In the genomic region with DNA sequence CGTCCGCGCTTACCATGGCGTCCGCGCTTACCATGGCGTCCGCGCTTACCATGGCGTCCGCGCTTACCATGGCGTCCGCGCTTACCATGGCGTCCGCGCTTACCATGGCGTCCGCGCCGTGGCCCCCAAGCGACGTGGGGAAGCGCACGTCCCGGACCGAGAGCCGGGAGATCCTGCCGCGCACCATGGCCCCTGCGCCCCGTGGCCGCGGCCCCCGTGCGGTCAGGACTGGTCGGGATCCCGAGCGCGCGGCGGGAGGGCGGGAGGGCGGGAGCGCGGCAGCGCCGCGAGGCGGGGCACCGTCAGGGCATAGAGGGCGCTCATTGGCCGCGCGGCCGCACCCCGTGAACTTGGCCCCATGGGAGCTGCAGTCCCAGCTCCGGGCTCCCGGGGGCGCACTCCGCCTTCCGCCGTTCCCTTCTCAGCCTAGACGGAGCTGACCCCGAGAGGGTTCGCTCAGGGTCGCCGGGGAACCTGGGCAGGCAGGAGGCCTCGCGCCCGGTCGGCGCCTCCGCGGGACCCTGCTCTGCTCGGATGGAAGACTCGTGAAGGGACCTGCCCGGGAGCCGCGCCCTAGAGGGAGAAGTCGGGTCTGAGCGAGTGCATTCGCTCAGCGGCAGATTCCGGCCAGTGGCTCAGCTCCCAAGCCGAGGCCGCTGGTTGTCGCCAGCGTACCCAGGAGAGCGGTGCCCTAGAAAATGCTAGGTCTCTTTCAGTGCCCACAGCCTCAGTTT, we compare ENCODE assay signal across 8 cellular contexts. TPM values are rescaled to one million over a fixed set of nuclear protein-coding genes. Genes with fewer than 3 reads are reported as not detected.
DNase-seq lines count a peak whose midpoint lies in the region; ATAC-seq and TF ChIP-seq lines count a peak whose summit lies in the region.

A gene with protein sequence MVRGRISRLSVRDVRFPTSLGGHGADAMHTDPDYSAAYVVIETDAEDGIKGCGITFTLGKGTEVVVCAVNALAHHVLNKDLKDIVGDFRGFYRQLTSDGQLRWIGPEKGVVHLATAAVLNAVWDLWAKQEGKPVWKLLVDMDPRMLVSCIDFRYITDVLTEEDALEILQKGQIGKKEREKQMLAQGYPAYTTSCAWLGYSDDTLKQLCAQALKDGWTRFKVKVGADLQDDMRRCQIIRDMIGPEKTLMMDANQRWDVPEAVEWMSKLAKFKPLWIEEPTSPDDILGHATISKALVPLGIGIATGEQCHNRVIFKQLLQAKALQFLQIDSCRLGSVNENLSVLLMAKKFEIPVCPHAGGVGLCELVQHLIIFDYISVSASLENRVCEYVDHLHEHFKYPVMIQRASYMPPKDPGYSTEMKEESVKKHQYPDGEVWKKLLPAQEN (minus strand): TSS at position 230 of the 734 bp plus-strand sequence. CDS start 43 bp downstream, at position 187.

- no peaks in the 10 kb centered on the region for H3K4me1 ChIP-seq in HUES6 (ENCODE audit: control insufficient read depth, insufficient read depth, low read length)
- peaks cover 0 to 7% of the 10 kb centered on the region in 2 experiments; a peak in 1 of 4 replicates for H3K4me1 ChIP-seq in SK-N-SH (ENCODE audit: control insufficient read depth in 1 of 2, insufficient read depth in 2 of 2, low read depth in 1 of 2, low read length in 1 of 2)
- peaks cover 6% of the 10 kb centered on the region for H3K4me1 ChIP-seq in testis

- no peaks in the 10 kb centered on the region for H3K27me3 ChIP-seq in HUES6 (ENCODE audit: control insufficient read depth, insufficient read depth, low read length)
- H3K27me3 ChIP-seq in SK-N-SH (ENCODE audit: insufficient read depth): no peaks in the 10 kb centered on the region
- no peaks in the 10 kb centered on the region for H3K27me3 ChIP-seq in testis

- peak within 1 kb of the TSS; percentile 91 for H3K4me2 ChIP-seq in SK-N-SH

- H3K9me2 ChIP-seq in SK-N-SH: no peaks in the 10 kb centered on the region

- no peak for TF ChIP-seq POLR2A in testis (IDR thresholded peaks at IDR 0.05)

- peaks cover 16% of the 10 kb centered on the region; the same call in 1 of the 2 replicates for H3K79me2 ChIP-seq in SK-N-SH (ENCODE audit: insufficient read depth)

- CTCF ChIA-PET in SK-N-SH (lab: Yijun Ruan, JAX): interaction anchor here (0.6 to 2.1 kb wide), 14 partner anchors 9 to 127 kb away, joined by 3 to 10 read pairs (median 4); no protein-coding TSS in a partner anchor

- peak; percentile 62 for DNase-seq in DMS153 (lab: John Stamatoyannopoulos, UW)
- DNase-seq in SK-N-SH: peak; percentile 92
- peak; percentile 84 for DNase-seq in activated naive CD4-positive, alpha-beta T cell treated with anti-CD3 and anti-CD28 coated beads, Interleukin-2, amount 50 U/mL, for 16 hours
- DNase-seq in glomerular endothelial cell (ENCODE audit: extremely low read depth, low read depth, low spot score): no peak
- DNase-seq in omental fat pad (ENCODE audit: low spot score): peak; percentile 34
- DNase-seq in testis: peak; percentile 93

- H2AFZ ChIP-seq in SK-N-SH (ENCODE audit: low read depth): peak within 1 kb of the TSS; percentile 87

- intact Hi-C loops in testis (cut with DNase I; ENCODE audit: low total_unique reads): no loop called here

- ATAC-seq in GM21390 (IDR thresholded peaks at IDR 0.05; ENCODE audit: unreplicated experiment) (peak; percentile 88), omental fat pad (ENCODE audit: low FRiP score) (peak; percentile 92)

- H3K36me3 ChIP-seq in HUES6 (ENCODE audit: control insufficient read depth, insufficient read depth, low read length) (peaks cover 9% of the 10 kb centered on the region), SK-N-SH (replicated peaks in 1 of 2; ENCODE audit: control insufficient read depth in 1 of 2, insufficient read depth in 2 of 2, low read length in 1 of 2) (no peaks in the 10 kb centered on the region), testis (ENCODE audit: low read depth, missing control alignments) (no peaks in the 10 kb centered on the region)

- no CpG with 5 or more reads among the region's 91 CpGs for WGBS in SK-N-SH (ENCODE audit: low lambda C conversion rate)
- 1 to 8% methylated on average over 16 to 71 of the region's 91 CpGs for WGBS in testis, 2 donors

- peak within 1 kb of the TSS; percentile 90 for H3K9ac ChIP-seq in HUES6 (ENCODE audit: low read length)
- H3K9ac ChIP-seq in SK-N-SH: peak within 1 kb of the TSS; percentile 70

- no peak; the same call in 1 of the 2 replicates for TF ChIP-seq RAD21 in SK-N-SH (IDR thresholded peaks at IDR 0.05; ENCODE audit: low read length)

- TF ChIP-seq EP300 in SK-N-SH (IDR thresholded peaks at IDR 0.05; ENCODE audit: borderline replicate concordance in 1 of 2, low read depth in 1 of 2, low read length in 1 of 2): no peak

- peaks cover 27% of the 10 kb centered on the region for H3F3A ChIP-seq in SK-N-SH (replicated peaks; ENCODE audit: insufficient read depth)

- no peaks in the 10 kb centered on the region for H4K20me1 ChIP-seq in SK-N-SH (ENCODE audit: insufficient read depth)

- H3K27ac ChIP-seq in HUES6 (ENCODE audit: low read depth, low read length) (peak within 1 kb of the TSS; percentile 72), SK-N-SH (ENCODE audit: low read depth in 2 of 2, low read length in 1 of 2) (peak within 1 kb of the TSS in 1 of 2 experiments; percentile 47; a peak in 1 of 4 replicates), testis (peak within 1 kb of the TSS; percentile 82 to 87)

- TF ChIP-seq CTCF in SK-N-SH (IDR thresholded peaks at IDR 0.05) (peak; percentile 55), omental fat pad (IDR thresholded peaks at IDR 0.05) (no peak), testis (IDR thresholded peaks at IDR 0.05) (peak; percentile 71 to 92 (median 88))

- H3K4me3 ChIP-seq in HUES6 (ENCODE audit: low read depth, low read length) (peak within 1 kb of the TSS; percentile 74), SK-N-SH (ENCODE audit: low read depth in 2 of 2, low read length in 1 of 2) (peak within 1 kb of the TSS; percentile 67 to 68), testis (peak within 1 kb of the TSS; percentile 65 to 83)

- POLR2A ChIA-PET in SK-N-SH (lab: Yijun Ruan, JAX): no interaction called here

- H3K9me3 ChIP-seq in HUES6 (ENCODE audit: control insufficient read depth, insufficient read depth, low read depth, low read length) (no peaks in the 10 kb centered on the region), SK-N-SH (no peaks in the 10 kb centered on the region), testis (no peaks in the 10 kb centered on the region)

TF ChIP-seq in SK-N-SH, 30 proteins besides CTCF, POLR2A, EP300 and RAD21:
- TF ChIP-seq TAF1 (IDR thresholded peaks at IDR 0.05; ENCODE audit: borderline replicate concordance, low read depth, low read length) (peak; percentile 29; the same call in 1 of the 2 replicates), TCF12 (IDR thresholded peaks at IDR 0.05) (no peak), POLR2AphosphoS5 (IDR thresholded peaks at IDR 0.05; ENCODE audit: low read depth, low read length) (peak; percentile 36; the same call in 1 of the 2 replicates), YY1 (IDR thresholded peaks at IDR 0.05; ENCODE audit: low read depth) (peak; percentile 69)
TF ChIP-seq in SK-N-SH: peak in this region for 3.

RNA-seq across cellular contexts. Expression of the gene that starts here (rescaled TPM):
- polyA plus RNA-seq in SK-N-SH (2012; rRNA removed): 23.3 and 25.9 TPM in 2 replicates
- polyA plus RNA-seq in SK-N-SH (2012; cell fraction: cytosol; rRNA removed): 11.0 and 12.9 TPM in 2 replicates
- polyA plus RNA-seq in SK-N-SH (2012; cell fraction: nucleus; rRNA removed): 126 and 148 TPM in 2 replicates
- total RNA-seq in glomerular endothelial cell: 12.9 and 27.1 TPM in 2 replicates
- total RNA-seq in omental fat pad: 100 to 1,000 TPM in 1 of 4 donors, 10 to 100 TPM in 3; 31.7 to 104 (median 45.2) TPM
- 100 to 1,000 TPM in 1 of 2 donors, 10 to 100 TPM in 1; 88.5 to 119 TPM for total RNA-seq in testis
- polyA plus RNA-seq in testis (ENCODE audit: insufficient read depth, low read depth, low replicate concordance): 29.2 TPM

Comparison
In these comparisons a context has a peak if more than half of its experiments do, and no peak if none do; other contexts are left out.
1. CTCF ChIP-seq: peak in SK-N-SH (single experiment) and testis (3 of 3); none in omental fat pad (0 of 3).
2. Peak in every context shown above with its lines, with median percentiles within 50 percentile points of each other: H3K4me3 ChIP-seq.